Comparison of ENCODE assay signal across 29 cellular contexts in genomic region chr2:162482463-162482862, GRCh38.
DNase-seq lines count a peak whose midpoint lies in the region; ATAC-seq and TF ChIP-seq lines count a peak whose summit lies in the region.
"Had no signal": no experiment of that assay in that cellular context is flagged by ENCODE, and none has a peak within 500 bp of the region (broad histone marks: within the 10 kb centered on the region; RNA-seq: fewer than 3 reads in every experiment).

No MANE protein-coding gene starts in this region.

- H3K4me3 ChIP-seq in gastroesophageal sphincter: no peak overlapping the region
- H3K4me3 ChIP-seq: A549; BLaER1; BLaER1 treated with 17β-estradiol and CSF1 and Interleukin-3, amounts not matched to agents 10 nM and 100 nM had no signal

- H3K27ac ChIP-seq in gastroesophageal sphincter: no peak overlapping the region
- H3K27ac ChIP-seq: 22Rv1; A549; BLaER1; BLaER1 treated with 17β-estradiol and CSF1 and Interleukin-3, amounts not matched to agents 10 nM and 100 nM; C4-2B had no signal

- H3K4me1 ChIP-seq in gastroesophageal sphincter: peaks cover 0 to 11% (median 0%) of the 10 kb centered on the region in 3 donors
- H3K4me1 ChIP-seq: A549, BE2C, Caco-2 had no signal

- H3K27me3 ChIP-seq in gastroesophageal sphincter: no peaks in the 10 kb centered on the region
- H3K27me3 ChIP-seq: BE2C; BLaER1; BLaER1 treated with 17β-estradiol and CSF1 and Interleukin-3, amounts not matched to agents 10 nM and 100 nM had no signal

- TF ChIP-seq CTCF in gastroesophageal sphincter (IDR thresholded peaks at IDR 0.05): no peak

- ATAC-seq in gastroesophageal sphincter: no peak
- ATAC-seq: A549; CD8-positive, alpha-beta T cell had no signal

- H3K36me3 ChIP-seq in gastroesophageal sphincter: no peaks in the 10 kb centered on the region
- H3K36me3 ChIP-seq: BE2C; BLaER1; BLaER1 treated with 17β-estradiol and CSF1 and Interleukin-3, amounts not matched to agents 10 nM and 100 nM had no signal

- peak; percentile 30 for DNase-seq in kidney tubule cell (ENCODE audit: low spot score)
- DNase-seq in renal cortical epithelial cell (ENCODE audit: low read depth): peak; percentile 16
- no peak for DNase-seq in dedifferentiated amniotic fluid mesenchymal stem cell (ENCODE audit: extremely low spot score)
- DNase-seq: 8988T; ACHN; AML-193; BE2C; C1 segment of cervical spinal cord; Caco-2; Calu3; CD4-positive, alpha-beta memory T cell; CD4-positive, alpha-beta T cell; CD4-positive, CD25-positive, alpha-beta regulatory T cell; CD8-positive, alpha-beta memory T cell; CD8-positive, alpha-beta T cell; COR-L47; DMS 273 treated with DMSO at 0.1 percent for 48 hours; DMS153; DMS53; DMS79; DMS79 treated with DMSO at 0.1 percent for 48 hours; DND-41; EL had no signal

- no peaks in the 10 kb centered on the region for H3K9me3 ChIP-seq in gastroesophageal sphincter
- H3K9me3 ChIP-seq: A549; BE2C; BLaER1; BLaER1 treated with 17β-estradiol and CSF1 and Interleukin-3, amounts not matched to agents 10 nM and 100 nM; Caco-2 had no signal

- no peak for TF ChIP-seq EP300 in gastroesophageal sphincter (IDR thresholded peaks at IDR 0.05)

- WGBS in gastroesophageal sphincter (ENCODE audit: low coverage in 1 of 2), 2 donors: 89 to 94% methylated on average over 1 of the region's 1 CpG

- no peak for TF ChIP-seq POLR2A in gastroesophageal sphincter (IDR thresholded peaks at IDR 0.05)
